In the genomic region with DNA sequence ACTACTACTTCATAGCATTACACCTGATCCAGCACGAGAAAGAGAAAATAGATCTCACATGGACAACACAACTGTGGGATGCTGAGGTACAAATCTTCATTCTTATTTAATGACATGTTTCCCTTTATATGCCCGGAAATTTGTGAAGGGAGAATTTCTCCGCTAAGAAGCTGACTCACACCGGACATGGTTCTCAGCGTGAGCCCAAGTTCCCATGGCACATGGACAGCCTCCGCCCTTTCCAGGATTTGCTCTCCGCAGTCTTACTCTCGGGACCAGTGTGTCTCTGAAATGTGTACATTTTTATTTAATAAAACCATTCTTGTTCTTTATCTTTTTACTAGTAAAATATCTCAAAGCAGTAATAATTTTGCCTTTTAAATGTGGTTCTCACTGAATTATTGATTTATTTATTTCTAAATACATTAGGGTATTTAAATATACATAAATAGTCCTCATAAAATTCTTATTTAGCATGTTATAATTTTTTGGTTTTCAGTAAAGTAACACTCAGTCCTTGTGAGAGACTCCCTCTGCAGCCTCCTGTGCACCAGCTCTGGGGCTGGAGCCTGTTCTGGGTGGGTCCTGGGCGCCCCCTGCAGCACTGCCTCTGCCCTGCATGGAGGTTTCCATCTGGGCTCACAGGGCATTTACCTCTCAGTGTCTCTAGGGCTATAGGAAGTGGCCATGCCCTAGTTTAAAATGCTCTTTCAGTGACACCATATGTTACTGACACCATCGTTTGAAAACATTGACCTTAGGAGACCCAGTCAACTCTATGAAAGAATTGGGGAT, we compare ENCODE assay signal across 18 cellular contexts.
DNase-seq lines count a peak whose midpoint lies in the region; ATAC-seq lines count a peak whose summit lies in the region.
"Had no signal": no experiment of that assay in that cellular context is flagged by ENCODE, and none has a peak within 500 bp of the region (broad histone marks: within the 10 kb centered on the region; RNA-seq: fewer than 3 reads in every experiment).

No MANE protein-coding gene starts in this region.

- peak; percentile 66 for ATAC-seq in T-helper 17 cell
- peak; percentile 76 for ATAC-seq in stimulated activated effector memory CD8-positive, alpha-beta T cell treated with anti-CD3 and anti-CD28 coated beads, Interleukin-12 subunit alpha, Interleukin-12 subunit beta, amount 100 ng/mL, for 72 hours
- ATAC-seq in GM18861 (IDR thresholded peaks at IDR 0.05; ENCODE audit: unreplicated experiment), result no peak
- ATAC-seq: HCT116, left lobe of liver had no signal

- DNase-seq in NCI-H82 (lab: John Stamatoyannopoulos, UW) (peak; percentile 11), NCI-H82 treated with DMSO at 0.1 percent for 48 hours (lab: John Stamatoyannopoulos, UW; ENCODE audit: unreplicated experiment) (no peak), HT1080 (ENCODE audit: low read depth) (peak; percentile 34), T-helper 17 cell (no peak), hippocampal formation (lab: John Stamatoyannopoulos, UW) (no peak)
- DNase-seq in stimulated activated effector memory CD8-positive, alpha-beta T cell treated with anti-CD3 and anti-CD28 coated beads, Interleukin-12 subunit alpha, Interleukin-12 subunit beta, amount 100 ng/mL, for 72 hours (ENCODE audit: low spot score in 2 of 2), result no peak
- DNase-seq in activated effector memory CD4-positive, alpha-beta T cell treated with Interleukin-2 at 50 U/mL for 16 hours, result no peak
- DNase-seq: activated naive CD4-positive, alpha-beta T cell treated with Interleukin-2 at 50 U/mL for 16 hours; brain microvascular endothelial cell; effector CD4-positive, alpha-beta T cell; GDM1; NCI-H187; NCI-H748 treated with DMSO at 0.1 percent for 48 hours; SHP77 treated with DMSO at 0.1 percent for 48 hours; tibial artery had no signal

- no peaks in the 10 kb centered on the region for H3K9me3 ChIP-seq in T-helper 17 cell (ENCODE audit: control insufficient read depth, low read length, poor library complexity, severe bottlenecking)
- H3K9me3 ChIP-seq: tibial artery had no signal

- H3K4me3 Mint-ChIP-seq in T-helper 17 cell, result no peak overlapping the region
- H3K4me3 Mint-ChIP-seq in stimulated activated effector memory CD8-positive, alpha-beta T cell treated with anti-CD3 and anti-CD28 coated beads, Interleukin-12 subunit alpha, Interleukin-12 subunit beta, amount 100 ng/mL, for 72 hours, result no peak overlapping the region

- peaks cover 2% of the 10 kb centered on the region for H3K36me3 Mint-ChIP-seq in T-helper 17 cell (ENCODE audit: low read depth)
- H3K36me3 Mint-ChIP-seq in stimulated activated effector memory CD8-positive, alpha-beta T cell treated with anti-CD3 and anti-CD28 coated beads, Interleukin-12 subunit alpha, Interleukin-12 subunit beta, amount 100 ng/mL, for 72 hours, result no peaks in the 10 kb centered on the region

- peaks cover 58% of the 10 kb centered on the region for H3K27me3 Mint-ChIP-seq in T-helper 17 cell

- no peaks in the 10 kb centered on the region for H3K4me1 Mint-ChIP-seq in T-helper 17 cell
- no peaks in the 10 kb centered on the region for H3K4me1 Mint-ChIP-seq in stimulated activated effector memory CD8-positive, alpha-beta T cell treated with anti-CD3 and anti-CD28 coated beads, Interleukin-12 subunit alpha, Interleukin-12 subunit beta, amount 100 ng/mL, for 72 hours

- H3K27ac Mint-ChIP-seq in T-helper 17 cell, result no peak overlapping the region
- no peak overlapping the region for H3K27ac Mint-ChIP-seq in stimulated activated effector memory CD8-positive, alpha-beta T cell treated with anti-CD3 and anti-CD28 coated beads, Interleukin-12 subunit alpha, Interleukin-12 subunit beta, amount 100 ng/mL, for 72 hours

- H3K9me3 Mint-ChIP-seq in stimulated activated effector memory CD8-positive, alpha-beta T cell treated with anti-CD3 and anti-CD28 coated beads, Interleukin-12 subunit alpha, Interleukin-12 subunit beta, amount 100 ng/mL, for 72 hours, result no peaks in the 10 kb centered on the region

Comparison
In these comparisons a context has a peak if more than half of its experiments do, and no peak if none do; other contexts are left out.
1. DNase-seq: peak in NCI-H82 (single experiment) and HT1080 (single experiment); none in NCI-H82 treated with DMSO at 0.1 percent for 48 hours (single experiment), T-helper 17 cell (0 of 3), stimulated activated effector memory CD8-positive, alpha-beta T cell treated with anti-CD3 and anti-CD28 coated beads, Interleukin-12 subunit alpha, Interleukin-12 subunit beta, amount 100 ng/mL, for 72 hours (0 of 2), activated effector memory CD4-positive, alpha-beta T cell treated with Interleukin-2 at 50 U/mL for 16 hours (single experiment) and hippocampal formation (0 of 2).